Comparison of ENCODE assay signal across 20 cellular contexts in genomic region chr2:217471329-217471728, GRCh38.
DNase-seq lines count a peak whose midpoint lies in the region; ATAC-seq and TF ChIP-seq lines count a peak whose summit lies in the region.
"Had no signal": no experiment of that assay in that cellular context is flagged by ENCODE, and none has a peak within 500 bp of the region (broad histone marks: within the 10 kb centered on the region; RNA-seq: fewer than 3 reads in every experiment).

No MANE protein-coding gene starts in this region.

- H4K91ac ChIP-seq in trophoblast cell (ENCODE audit: low read depth, low read length): no peak overlapping the region

- no peak overlapping the region for H3K14ac ChIP-seq in trophoblast cell (ENCODE audit: low read length)

- H3K9me3 Mint-ChIP-seq in CD4-positive, alpha-beta memory T cell: no peaks in the 10 kb centered on the region
- H3K9me3 Mint-ChIP-seq: activated B cell treated with CpG ODN at 0.5 μM for 24 hours; activated naive CD4-positive, alpha-beta T cell treated with anti-CD3 and anti-CD28 coated beads, Interleukin-2, amount 10 ng/mL, durations not matched to agents 7 days and 5 days; activated T-cell treated with anti-CD3 and anti-CD28 coated beads, Interleukin-2, amount 50 U/mL, for 4 hours had no signal

- no peak overlapping the region for H4K12ac ChIP-seq in trophoblast cell (ENCODE audit: low read depth, low read length)

- no peak overlapping the region for H4K8ac ChIP-seq in trophoblast cell (ENCODE audit: low read depth, low read length)

- H2BK120ac ChIP-seq in trophoblast cell (ENCODE audit: insufficient read depth, low read length, poor library complexity): no peak overlapping the region

- H3K27ac Mint-ChIP-seq in CD4-positive, alpha-beta memory T cell: no peak overlapping the region
- H3K27ac Mint-ChIP-seq: activated B cell treated with CpG ODN at 0.5 μM for 24 hours; activated CD8-positive, alpha-beta T cell treated with anti-CD3 and anti-CD28 coated beads, Interleukin-2, amount 10 ng/mL, durations not matched to agents 7 days and 5 days; activated naive CD4-positive, alpha-beta T cell treated with anti-CD3 and anti-CD28 coated beads, Interleukin-2, amount 10 ng/mL, durations not matched to agents 7 days and 5 days had no signal

- no peaks in the 10 kb centered on the region for H3K79me1 ChIP-seq in trophoblast cell (ENCODE audit: low read length)

- WGBS in trophoblast cell (ENCODE audit: extremely low coverage, insufficient coverage, insufficient read length): no CpG with 5 or more reads among the region's 1 CpG

- H3K4me2 ChIP-seq in trophoblast cell (ENCODE audit: low read length): no peak overlapping the region
- H3K4me2 ChIP-seq: PC-9 had no signal

- H3K4ac ChIP-seq in trophoblast cell (ENCODE audit: low read depth, low read length): no peak overlapping the region

- H2AK5ac ChIP-seq in trophoblast cell (ENCODE audit: low read length): no peak overlapping the region

- POLR2A ChIA-PET in CD4-positive, alpha-beta memory T cell (lab: Charles Lee; ENCODE audit: partially characterized antibody): no interaction called here

- no peak overlapping the region for H2AFZ ChIP-seq in trophoblast cell (ENCODE audit: insufficient read depth, low read length, poor library complexity)
- H2AFZ ChIP-seq: PC-9 had no signal

- no peak overlapping the region for H3K27ac ChIP-seq in trophoblast cell (ENCODE audit: low read depth, low read length)
- H3K27ac ChIP-seq in CD4-positive, alpha-beta memory T cell (ENCODE audit: low read depth, low read length): no peak overlapping the region
- H3K27ac ChIP-seq: epithelial cell of prostate, PC-9, suprapubic skin had no signal

- ATAC-seq in SK-N-SH treated with all-trans-retinoic acid at 6 μM for 48 hours (peak; percentile 42; the same call in 2 of the 3 replicates), GM21390 (IDR thresholded peaks at IDR 0.05; ENCODE audit: unreplicated experiment) (no peak)
- ATAC-seq: activated CD8-positive, alpha-beta T cell treated with anti-CD3 and anti-CD28 coated beads, Interleukin-2, amount 10 ng/mL, durations not matched to agents 7 days and 5 days; activated T-cell treated with anti-CD3 and anti-CD28 coated beads, Interleukin-2, amount 50 U/mL, for 4 hours had no signal

- no peaks in the 10 kb centered on the region for H3K4me1 Mint-ChIP-seq in CD4-positive, alpha-beta memory T cell
- H3K4me1 Mint-ChIP-seq: activated B cell treated with CpG ODN at 0.5 μM for 24 hours; activated naive CD4-positive, alpha-beta T cell treated with anti-CD3 and anti-CD28 coated beads, Interleukin-2, amount 10 ng/mL, durations not matched to agents 7 days and 5 days had no signal

- intact Hi-C loops in CD4-positive, alpha-beta memory T cell (cut with micrococcal nuclease): no loop called here

- CTCF ChIA-PET in CD4-positive, alpha-beta memory T cell (lab: Charles Lee; ENCODE audit: partially characterized antibody): no interaction called here

- H3K27me3 Mint-ChIP-seq in CD4-positive, alpha-beta memory T cell: no peaks in the 10 kb centered on the region
- H3K27me3 Mint-ChIP-seq: activated B cell treated with CpG ODN at 0.5 μM for 24 hours; activated naive CD4-positive, alpha-beta T cell treated with anti-CD3 and anti-CD28 coated beads, Interleukin-2, amount 10 ng/mL, durations not matched to agents 7 days and 5 days had no signal

- no peak overlapping the region for H3K4me3 Mint-ChIP-seq in CD4-positive, alpha-beta memory T cell
- H3K4me3 Mint-ChIP-seq: activated B cell treated with CpG ODN at 0.5 μM for 24 hours; activated CD8-positive, alpha-beta T cell treated with anti-CD3 and anti-CD28 coated beads, Interleukin-2, amount 10 ng/mL, durations not matched to agents 7 days and 5 days; activated naive CD4-positive, alpha-beta T cell treated with anti-CD3 and anti-CD28 coated beads, Interleukin-2, amount 10 ng/mL, durations not matched to agents 7 days and 5 days; activated T-cell treated with anti-CD3 and anti-CD28 coated beads, Interleukin-2, amount 50 U/mL, for 4 hours had no signal

- H3K4me1 ChIP-seq in trophoblast cell (ENCODE audit: control insufficient read depth in 1 of 2, insufficient read depth in 2 of 2, low read length in 2 of 2): peaks cover 0 to 2% of the 10 kb centered on the region in 2 experiments
- no peaks in the 10 kb centered on the region for H3K4me1 ChIP-seq in CD4-positive, alpha-beta memory T cell (ENCODE audit: insufficient read depth, low read length)
- H3K4me1 ChIP-seq: BE2C, suprapubic skin had no signal

- no peak overlapping the region for H2BK12ac ChIP-seq in trophoblast cell (ENCODE audit: low read length)

- TF ChIP-seq CTCF in fibroblast of mammary gland (conservative IDR thresholded peaks at IDR 0.05; ENCODE audit: control insufficient read depth, insufficient read depth, low read depth, low read length): no peak

- H3K4me3 ChIP-seq in fibroblast of mammary gland (ENCODE audit: control insufficient read depth, low read depth, low read length) (no peak overlapping the region), skeletal muscle cell (ENCODE audit: low read depth, low read length) (no peak overlapping the region), trophoblast cell (ENCODE audit: low read depth, low read length) (no peak overlapping the region)
- no peak overlapping the region for H3K4me3 ChIP-seq in CD4-positive, alpha-beta memory T cell (ENCODE audit: low read length in 2 of 2)
- H3K4me3 ChIP-seq: PC-9, suprapubic skin had no signal

- H2BK5ac ChIP-seq in trophoblast cell (ENCODE audit: low read depth, low read length, poor library complexity): no peak overlapping the region

- no peak overlapping the region for H3K9ac ChIP-seq in trophoblast cell (ENCODE audit: low read length)

- H3K9me3 ChIP-seq in trophoblast cell (ENCODE audit: insufficient read depth, low read depth, low read length): no peaks in the 10 kb centered on the region
- H3K9me3 ChIP-seq in CD4-positive, alpha-beta memory T cell (ENCODE audit: control insufficient read depth in 1 of 2, low read length in 2 of 2): no peaks in the 10 kb centered on the region
- H3K9me3 ChIP-seq: BE2C, suprapubic skin had no signal

- H3K36me3 Mint-ChIP-seq in CD4-positive, alpha-beta memory T cell: peaks cover 1 to 6% of the 10 kb centered on the region in 2 donors
- H3K36me3 Mint-ChIP-seq: activated naive CD4-positive, alpha-beta T cell treated with anti-CD3 and anti-CD28 coated beads, Interleukin-2, amount 10 ng/mL, durations not matched to agents 7 days and 5 days had no signal

- H3K79me2 ChIP-seq in trophoblast cell (ENCODE audit: control insufficient read depth, insufficient read depth, low read length, poor library complexity): no peaks in the 10 kb centered on the region

- H3K36me3 ChIP-seq in trophoblast cell (ENCODE audit: control insufficient read depth in 1 of 2, insufficient read depth in 2 of 2, low read length in 2 of 2): no peaks in the 10 kb centered on the region
- H3K36me3 ChIP-seq in CD4-positive, alpha-beta memory T cell (ENCODE audit: insufficient read depth, low read length): no peaks in the 10 kb centered on the region
- H3K36me3 ChIP-seq: BE2C, suprapubic skin had no signal

- DNase-seq in GM03348 (ENCODE audit: low spot score) (peak; percentile 73), fibroblast of mammary gland (ENCODE audit: low read depth) (peak; percentile 33), skeletal muscle cell (ENCODE audit: low read depth) (peak; percentile 7), trophoblast cell (no peak), CD1c-positive myeloid dendritic cell (ENCODE audit: extremely low spot score) (no peak)
- DNase-seq in CD4-positive, alpha-beta memory T cell: no peak
- DNase-seq: activated B cell treated with CpG ODN at 0.5 μM for 24 hours; activated CD8-positive, alpha-beta T cell treated with anti-CD3 and anti-CD28 coated beads, Interleukin-2, amount 10 ng/mL, durations not matched to agents 7 days and 5 days; activated naive CD4-positive, alpha-beta T cell treated with anti-CD3 and anti-CD28 coated beads, Interleukin-2, amount 10 ng/mL, durations not matched to agents 7 days and 5 days; activated T-cell treated with anti-CD3 and anti-CD28 coated beads, Interleukin-2, amount 50 U/mL, for 4 hours; BE2C; glutamatergic neuron; MM.1S; NCI-H2227 treated with DMSO at 0.1 percent for 48 hours; PC-9; retina had no signal

- no peaks in the 10 kb centered on the region for H3K27me3 ChIP-seq in trophoblast cell (ENCODE audit: insufficient read depth, low read length)
- H3K27me3 ChIP-seq in CD4-positive, alpha-beta memory T cell (ENCODE audit: insufficient read depth, low read length): no peaks in the 10 kb centered on the region
- H3K27me3 ChIP-seq: BE2C, suprapubic skin had no signal

- H3K23ac ChIP-seq in trophoblast cell (ENCODE audit: low read length): no peak overlapping the region

- H3K18ac ChIP-seq in trophoblast cell (ENCODE audit: low read length): no peak overlapping the region

TF ChIP-seq in SK-N-SH treated with all-trans-retinoic acid at 6 μM for 48 hours, 23 proteins besides CTCF, POLR2A, EP300 and RAD21:
- TF ChIP-seq TCF4 (CRISPR knock-in tag; IDR thresholded peaks at IDR 0.05; ENCODE audit: borderline replicate concordance): no peak

Comparison
In these comparisons a context has a peak if more than half of its experiments do, and no peak if none do; other contexts are left out.
1. DNase-seq: peak in GM03348 (single experiment), fibroblast of mammary gland (single experiment) and skeletal muscle cell (single experiment); none in trophoblast cell (0 of 2), CD4-positive, alpha-beta memory T cell (0 of 5) and CD1c-positive myeloid dendritic cell (single experiment).